ENCODE assay signal across 8 cellular contexts in genomic region chr9:130579738-130580463, GRCh38. TPM values are rescaled to one million over a fixed set of nuclear protein-coding genes. Genes with fewer than 3 reads are reported as not detected.
A peak's percentile ranks its signal among the peaks of the same experiment; 100 is the strongest.
DNase-seq lines count a peak whose midpoint lies in the region; TF ChIP-seq lines count a peak whose summit lies in the region.

No MANE protein-coding gene starts in this region.

- peak overlapping the region; percentile 69 for H2AFZ ChIP-seq in neural cell (ENCODE audit: low read depth, low read length)

- H3K4me1 ChIP-seq in esophagus muscularis mucosa = peaks cover 28 to 47% (median 39%) of the 10 kb centered on the region in 4 donors

- no peaks in the 10 kb centered on the region for H3K27me3 Mint-ChIP-seq in HFFc6 (ENCODE audit: insufficient read depth)

- H3K9me2 ChIP-seq in neural cell (ENCODE audit: insufficient read depth, low read length) = no peaks in the 10 kb centered on the region

- peak overlapping the region; percentile 99 for H3K4me2 ChIP-seq in neural cell (ENCODE audit: low read length)

- no peaks in the 10 kb centered on the region for H3K9me3 Mint-ChIP-seq in HFFc6

- H3K4me3 Mint-ChIP-seq in HFFc6 = peak overlapping the region; percentile 96

- no peaks in the 10 kb centered on the region for H4K20me1 ChIP-seq in neural cell (ENCODE audit: insufficient read depth)

- WGBS in esophagus muscularis mucosa = 4% methylated on average over 11 of the region's 40 CpGs

- H3K27ac ChIP-seq in RWPE1 (peak overlapping the region; percentile 94), esophagus muscularis mucosa (replicated peaks in 1 of 4) (peak overlapping the region; percentile 85 to 94 (median 88)), neural cell (ENCODE audit: low read length) (peak overlapping the region; percentile 44)

- intact Hi-C loops in esophagus muscularis mucosa (cut with DNase I) = loop anchor here (5.0 to 10.0 kb wide), 2 partner anchors 102 to 115 kb away; no protein-coding TSS in a partner anchor

- peaks cover 38% of the 10 kb centered on the region for H3K4me1 Mint-ChIP-seq in HFFc6 (ENCODE audit: low read depth)

- POLR2A ChIA-PET in RWPE1 (lab: Yijun Ruan, JAX; ENCODE audit: low non-redundant PET) = interaction anchor here (0.6 to 1.1 kb wide), 5 partner anchors 37 to 142 kb away, joined by 3 to 8 read pairs (median 5); no protein-coding TSS in a partner anchor

- DNase-seq in HFFc6 = no peak
- peak; percentile 57 for DNase-seq in RWPE1 (ENCODE audit: low spot score)
- DNase-seq in esophagus muscularis mucosa (ENCODE audit: extremely low spot score) = no peak
- no peak for DNase-seq in NCI-H524 (lab: John Stamatoyannopoulos, UW)
- no peak for DNase-seq in cortex of kidney (lab: John Stamatoyannopoulos, UW)
- DNase-seq in GOT3 (lab: John Stamatoyannopoulos, UW) = no peak

- peaks cover 3% of the 10 kb centered on the region; the same call in 1 of the 2 replicates for H3K36me3 Mint-ChIP-seq in HFFc6 (ENCODE audit: low read depth)

- H3K27ac Mint-ChIP-seq in HFFc6 = peak overlapping the region; percentile 99

- H3K36me3 ChIP-seq in esophagus muscularis mucosa = peaks cover 0 to 14% (median 6%) of the 10 kb centered on the region in 4 donors
- no peaks in the 10 kb centered on the region for H3K36me3 ChIP-seq in neural cell (ENCODE audit: insufficient read depth, low read length)

- no peak for TF ChIP-seq CTCF in HFFc6 (IDR thresholded peaks at IDR 0.05)
- TF ChIP-seq CTCF in RWPE1 (conservative IDR thresholded peaks at IDR 0.05; ENCODE audit: low read depth) = no peak
- no peak for TF ChIP-seq CTCF in esophagus muscularis mucosa (IDR thresholded peaks at IDR 0.05)
- no peak for TF ChIP-seq CTCF in neural cell (IDR thresholded peaks at IDR 0.05; ENCODE audit: poor library complexity, severe bottlenecking)

- H3K79me2 ChIP-seq in neural cell (replicated peaks; ENCODE audit: insufficient read depth, low read length) = peaks cover 31% of the 10 kb centered on the region

- no peak for TF ChIP-seq EP300 in esophagus muscularis mucosa (IDR thresholded peaks at IDR 0.05)
- TF ChIP-seq EP300 in neural cell (conservative IDR thresholded peaks at IDR 0.05; ENCODE audit: poor library complexity, severe bottlenecking) = no peak

- H3K27me3 ChIP-seq in esophagus muscularis mucosa (no peaks in the 10 kb centered on the region), neural cell (ENCODE audit: insufficient read depth, low read depth, low read length) (no peaks in the 10 kb centered on the region)

- H3F3A ChIP-seq in neural cell (ENCODE audit: insufficient read depth, low read length, poor library complexity, severe bottlenecking) = no peaks in the 10 kb centered on the region

- no peak for TF ChIP-seq POLR2A in esophagus muscularis mucosa (IDR thresholded peaks at IDR 0.05; ENCODE audit: low read depth)

- CTCF ChIA-PET in RWPE1 (lab: Yijun Ruan, JAX) = interaction anchor here (0.6 to 1.0 kb wide), 3 partner anchors 16 to 61 kb away, joined by 3 to 5 read pairs (median 4); no protein-coding TSS in a partner anchor

- peak overlapping the region; percentile 91 for H3K9ac ChIP-seq in neural cell (ENCODE audit: low read length)

- no peaks in the 10 kb centered on the region for H3K9me3 ChIP-seq in esophagus muscularis mucosa
- no peaks in the 10 kb centered on the region for H3K9me3 ChIP-seq in neural cell (ENCODE audit: low read length)

- no peak for TF ChIP-seq RAD21 in neural cell (conservative IDR thresholded peaks at IDR 0.05)

- H3K4me3 ChIP-seq in GM08714 (ENCODE audit: low read length) = peak overlapping the region; percentile 93
- peak overlapping the region; percentile 79 to 99 (median 88) for H3K4me3 ChIP-seq in esophagus muscularis mucosa
- peak overlapping the region; percentile 97 for H3K4me3 ChIP-seq in neural cell (ENCODE audit: low read length)

TF ChIP-seq in neural cell, 6 proteins besides CTCF, POLR2A, EP300 and RAD21:
- TF ChIP-seq POLR2AphosphoS5 (IDR thresholded peaks at IDR 0.05) (no peak), TAF1 (IDR thresholded peaks at IDR 0.05; ENCODE audit: low read depth) (no peak), EZH2 (IDR thresholded peaks at IDR 0.05; ENCODE audit: borderline replicate concordance, insufficient read depth, low read length, poor library complexity, severe bottlenecking) (no peak), SMC3 (conservative IDR thresholded peaks at IDR 0.05; ENCODE audit: poor library complexity) (no peak), MXI1 (conservative IDR thresholded peaks at IDR 0.05; ENCODE audit: poor library complexity, severe bottlenecking) (no peak), REST (IDR thresholded peaks at IDR 0.05; ENCODE audit: borderline replicate concordance) (no peak)

RNA-seq across cellular contexts. Expression of gene FUBP3, which starts 0.5 kb away (rescaled TPM):
- total RNA-seq in HFFc6 (2021; fragmentation: NEBNext Ultra II Directional; extraction: Animal tissue kit (Norgen Biotek cat#: 25700)) = 10 to 100 TPM; 60.6 to 65.9 (median 63.1) TPM
- 10 to 100 TPM; 40.6 to 64.8 (median 46.4) TPM for total RNA-seq in esophagus muscularis mucosa
- 59.3 and 70.5 TPM in 2 replicates for polyA plus RNA-seq in neural cell
- polyA minus RNA-seq in neural cell = 55.8 and 60.4 TPM in 2 replicates

Comparison
In these comparisons a context has a peak if more than half of its experiments do, and no peak if none do; other contexts are left out.
1. H3K27ac ChIP-seq: peak in every context shown above with its lines; median percentile 94 in RWPE1; 88 in esophagus muscularis mucosa; 44 in neural cell.